Comparison of ENCODE assay signal across 1 cellular context in genomic region chr3:127572186-127572585, GRCh38.
TF ChIP-seq lines count a peak whose summit lies in the region.

No MANE protein-coding gene starts in this region.

TF ChIP-seq in K562, 482 proteins besides CTCF, POLR2A, EP300 and RAD21 (continued from another document):
- TF ChIP-seq FIP1L1 (IDR thresholded peaks at IDR 0.05; ENCODE audit: low read depth, low read length, poor library complexity, severe bottlenecking), result no peak
- TF ChIP-seq POLR2G (IDR thresholded peaks at IDR 0.05; ENCODE audit: low read depth, low read length), result 0 out of 2 replicates have a peak, but pooled peaks have one; percentile 21
- TF ChIP-seq THRAP3 (IDR thresholded peaks at IDR 0.05; ENCODE audit: borderline replicate concordance), result no peak
